In genomic region chr4:26051278-26051677, GRCh38 we compare ENCODE assay signal across 26 cellular contexts.
"Had no signal": no experiment of that assay in that cellular context is flagged by ENCODE, and none has a peak within 500 bp of the region (broad histone marks: within the 10 kb centered on the region; RNA-seq: fewer than 3 reads in every experiment).

No MANE protein-coding gene starts in this region.

- DNase-seq: activated CD4-positive, alpha-beta memory T cell treated with anti-CD3 and anti-CD28 coated beads for 36 hours; activated CD4-positive, alpha-beta T cell treated with anti-CD3 and anti-CD28 coated beads for 4 hours; activated T-cell treated with anti-CD3 and anti-CD28 coated beads for 4 hours; anterior cingulate cortex; caudate nucleus; dorsolateral prefrontal cortex; endodermal cell; foreskin melanocyte; glutamatergic neuron; hypothalamus; islet precursor cell; midbrain; nephron progenitor cell; occipital lobe; posterior cingulate gyrus; stimulated activated CD4-positive, alpha-beta T cell treated with anti-CD3 and anti-CD28 coated beads, Interleukin-15, amount 100 ng/mL, for 24 hours; stimulated activated CD4-positive, alpha-beta T cell treated with anti-CD3 and anti-CD28 coated beads, Interleukin-2, amount 100 ng/mL, for 48 hours; T-cell; trophoblast cell had no signal

- H3K9me3 Mint-ChIP-seq: nephron progenitor cell had no signal

- H3K27ac Mint-ChIP-seq: activated CD4-positive, alpha-beta memory T cell treated with anti-CD3 and anti-CD28 coated beads for 36 hours; endodermal cell; nephron progenitor cell; stimulated activated naive CD8-positive, alpha-beta T cell treated with anti-CD3 and anti-CD28 coated beads, Interleukin-15, Interleukin-2, amounts not matched to agents 100 ng/mL and 50 ng/mL, for 24 hours; T-cell; WTC11 had no signal

- H3K27ac ChIP-seq: dorsolateral prefrontal cortex, epithelial cell of prostate, right atrium auricular region had no signal

- H3K36me3 ChIP-seq: right atrium auricular region had no signal

- H3K4me3 ChIP-seq: dorsolateral prefrontal cortex, lung, right atrium auricular region, skin epidermis had no signal

- H3K4me3 Mint-ChIP-seq: activated CD4-positive, alpha-beta memory T cell treated with anti-CD3 and anti-CD28 coated beads for 36 hours; brain; endodermal cell; nephron progenitor cell; stimulated activated naive CD8-positive, alpha-beta T cell treated with anti-CD3 and anti-CD28 coated beads, Interleukin-15, Interleukin-2, amounts not matched to agents 100 ng/mL and 50 ng/mL, for 24 hours; T-cell; WTC11 had no signal

- H3K36me3 Mint-ChIP-seq: activated CD4-positive, alpha-beta memory T cell treated with anti-CD3 and anti-CD28 coated beads for 36 hours; brain; T-cell had no signal

- ATAC-seq: T-cell, WTC11 had no signal

- H3K27me3 ChIP-seq: right atrium auricular region had no signal

- H3K9me3 ChIP-seq: right atrium auricular region had no signal
